ENCODE assay signal across 8 cellular contexts in the genomic region with DNA sequence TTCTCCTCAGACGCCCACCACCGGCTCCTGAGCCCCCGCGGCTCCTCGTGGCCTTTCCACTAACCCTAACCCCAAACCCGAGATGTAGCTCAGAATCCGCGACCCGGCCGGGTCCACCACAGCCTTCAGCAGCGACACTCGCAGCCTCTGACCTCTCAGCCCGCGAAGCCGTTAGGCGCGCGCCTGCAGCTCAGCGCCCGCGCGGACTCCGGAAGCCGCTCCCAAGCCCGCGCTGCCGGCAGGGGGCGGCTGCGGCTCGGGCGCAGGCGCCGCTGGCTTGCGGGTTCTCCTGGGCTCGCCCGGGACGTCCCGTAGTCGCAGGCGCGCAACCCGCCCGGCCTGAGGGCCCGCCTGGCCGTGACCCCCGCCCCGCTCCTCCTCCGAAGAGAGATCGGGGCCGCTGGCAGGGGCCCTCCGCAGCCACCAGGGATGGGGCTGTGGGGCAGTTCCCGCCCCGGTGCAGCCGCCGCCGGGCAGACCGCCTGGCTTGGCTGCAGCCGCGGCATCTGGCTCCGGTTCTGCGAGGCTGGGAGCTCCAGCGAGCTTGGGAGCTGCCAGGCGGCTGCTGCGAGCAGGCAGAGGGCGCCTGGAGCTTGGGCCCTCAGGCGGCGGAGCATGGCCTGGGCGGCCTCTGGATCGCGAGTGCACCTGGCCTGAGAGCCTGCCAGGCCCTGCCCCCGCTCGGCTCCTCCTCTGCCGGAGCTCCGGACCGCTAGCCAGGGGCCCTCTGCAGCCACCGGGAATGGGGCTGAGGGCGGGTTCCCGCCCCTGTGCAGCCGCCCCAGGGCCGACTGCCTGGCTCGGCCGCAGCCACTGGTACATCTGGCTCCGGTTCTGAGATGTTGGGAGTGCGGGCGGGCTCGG.
DNase-seq lines count a peak whose midpoint lies in the region; ATAC-seq and TF ChIP-seq lines count a peak whose summit lies in the region.

No MANE protein-coding gene starts in this region.

- H3K36me3 Mint-ChIP-seq in CD8-positive, alpha-beta T cell: no peaks in the 10 kb centered on the region
- no peaks in the 10 kb centered on the region for H3K36me3 Mint-ChIP-seq in T-cell

- H2AFZ ChIP-seq in Karpas-422 (ENCODE audit: low read length) (no peak overlapping the region), hepatocyte (peak overlapping the region; percentile 81)

- peaks cover 37% of the 10 kb centered on the region for H3K27me3 Mint-ChIP-seq in CD8-positive, alpha-beta T cell (ENCODE audit: low read depth)
- H3K27me3 Mint-ChIP-seq in T-cell: peaks cover 25 to 44% of the 10 kb centered on the region in 2 donors

- H3K4me3 ChIP-seq in CD8-positive, alpha-beta T cell (ENCODE audit: low read depth, low read length): peak overlapping the region; percentile 82
- peak overlapping the region; percentile 57 for H3K4me3 ChIP-seq in Karpas-422 (ENCODE audit: low read length)
- peak overlapping the region; percentile 58 for H3K4me3 ChIP-seq in hepatocyte
- peak overlapping the region; percentile 41 for H3K4me3 ChIP-seq in retinal pigment epithelial cell (ENCODE audit: low read length)

- H3K4me1 Mint-ChIP-seq in CD8-positive, alpha-beta T cell (ENCODE audit: low read depth): peaks cover 3% of the 10 kb centered on the region
- peaks cover 5 to 10% (median 6%) of the 10 kb centered on the region in 3 donors for H3K4me1 Mint-ChIP-seq in T-cell

- ATAC-seq in CD8-positive, alpha-beta T cell: peak; percentile 92
- peak; percentile 86 for ATAC-seq in GM21360 (IDR thresholded peaks at IDR 0.05; ENCODE audit: unreplicated experiment)
- ATAC-seq in T-cell (replicated peaks in 1 of 4): peak; percentile 90 to 92 (median 92)
- ATAC-seq in GM18858 (IDR thresholded peaks at IDR 0.05; ENCODE audit: unreplicated experiment): no peak

- no peak overlapping the region for H3K27ac ChIP-seq in CD8-positive, alpha-beta T cell (ENCODE audit: low read depth, low read length)
- H3K27ac ChIP-seq in Karpas-422 (ENCODE audit: low read length) (no peak overlapping the region), hepatocyte (no peak overlapping the region)

- DNase-seq in CD8-positive, alpha-beta T cell: peak; percentile 56 to 89 (median 72)
- DNase-seq in Karpas-422 (peak; percentile 79), T-cell (peak; percentile 46 to 81 (median 70)), amygdala (lab: John Stamatoyannopoulos, UW) (peak in 31 of 56 donors; percentile 5 to 65 (median 31)), hepatocyte (ENCODE audit: low spot score) (peak; percentile 91), retinal pigment epithelial cell (ENCODE audit: low read depth) (no peak)

- POLR2A ChIA-PET in CD8-positive, alpha-beta T cell (lab: Charles Lee): interaction anchor here (0.8 to 1.3 kb wide), 2 partner anchors 9 to 130 kb away, joined by 3 to 4 read pairs; no protein-coding TSS in a partner anchor
- POLR2A ChIA-PET in T-cell (lab: Charles Lee): interaction anchor here in 1 of 2 donors (0.6 kb wide), 1 partner anchor 9 kb away, joined by 3 read pairs; no protein-coding TSS in a partner anchor

- no peaks in the 10 kb centered on the region for H3K36me3 ChIP-seq in CD8-positive, alpha-beta T cell (ENCODE audit: insufficient read depth, low read length)
- no peaks in the 10 kb centered on the region for H3K36me3 ChIP-seq in Karpas-422 (ENCODE audit: insufficient read depth, low read length)
- H3K36me3 ChIP-seq in hepatocyte (replicated peaks; ENCODE audit: insufficient read depth, low read depth): no peaks in the 10 kb centered on the region

- peak overlapping the region; percentile 65 for H3K4me2 ChIP-seq in Karpas-422 (ENCODE audit: low read depth, low read length, poor library complexity, severe bottlenecking)
- H3K4me2 ChIP-seq in hepatocyte: peak overlapping the region; percentile 99

- H3K9ac ChIP-seq in Karpas-422 (ENCODE audit: low read length): peak overlapping the region; percentile 50

- H3K79me2 ChIP-seq in Karpas-422 (ENCODE audit: low read length) (no peaks in the 10 kb centered on the region), hepatocyte (no peaks in the 10 kb centered on the region)

- CTCF ChIA-PET in CD8-positive, alpha-beta T cell (lab: Charles Lee): interaction anchor here (0.8 to 2.2 kb wide), 16 partner anchors 8 to 175 kb away, joined by 3 to 11 read pairs (median 5); no protein-coding TSS in a partner anchor
- CTCF ChIA-PET in T-cell (lab: Charles Lee): interaction anchor here (1.5 to 2.4 kb wide), 4 partner anchors 9 to 11 kb away, joined by 4 to 11 read pairs (median 8); no protein-coding TSS in a partner anchor

- no peak overlapping the region for H3K27ac Mint-ChIP-seq in CD8-positive, alpha-beta T cell
- H3K27ac Mint-ChIP-seq in T-cell: peak overlapping the region in 1 of 2 donors; percentile 48

- intact Hi-C loops in CD8-positive, alpha-beta T cell (cut with DNase I, micrococcal nuclease): loop anchor here (2.0 to 10.0 kb wide), 3 partner anchors 118 to 176 kb away; partner anchors contain the start of gene LMLN (in 2 of the 2)

- no peaks in the 10 kb centered on the region for H3K9me2 ChIP-seq in Karpas-422 (replicated peaks; ENCODE audit: insufficient read depth, low read length)
- no peaks in the 10 kb centered on the region for H3K9me2 ChIP-seq in hepatocyte (replicated peaks; ENCODE audit: insufficient read depth)

- 5% methylated on average over 56 of the region's 86 CpGs for WGBS in hepatocyte (ENCODE audit: low lambda C conversion rate, missing lambda C conversion rate)

- peaks cover 10% of the 10 kb centered on the region for H3K27me3 ChIP-seq in CD8-positive, alpha-beta T cell (ENCODE audit: insufficient read depth, low read length)
- H3K27me3 ChIP-seq in Karpas-422 (ENCODE audit: low read length): no peaks in the 10 kb centered on the region
- peaks cover 80% of the 10 kb centered on the region for H3K27me3 ChIP-seq in hepatocyte

- H3K9me3 Mint-ChIP-seq in CD8-positive, alpha-beta T cell: peaks cover 4% of the 10 kb centered on the region
- peaks cover 0 to 4% (median 0%) of the 10 kb centered on the region in 3 donors for H3K9me3 Mint-ChIP-seq in T-cell

- peak; percentile 71 for TF ChIP-seq CTCF in CD8-positive, alpha-beta T cell (IDR thresholded peaks at IDR 0.05)
- TF ChIP-seq CTCF in hepatocyte (IDR thresholded peaks at IDR 0.05; ENCODE audit: poor library complexity): peak; percentile 59
- peak; percentile 51 for TF ChIP-seq CTCF in retinal pigment epithelial cell (conservative IDR thresholded peaks at IDR 0.05; ENCODE audit: low read depth, low read length)

- H3K9me3 ChIP-seq in CD8-positive, alpha-beta T cell (ENCODE audit: low read length): peaks cover 2% of the 10 kb centered on the region
- H3K9me3 ChIP-seq in Karpas-422 (ENCODE audit: low read length): no peaks in the 10 kb centered on the region
- no peaks in the 10 kb centered on the region for H3K9me3 ChIP-seq in hepatocyte (ENCODE audit: low read depth)

- H4K20me1 ChIP-seq in Karpas-422 (ENCODE audit: insufficient read depth, low read depth, low read length): no peaks in the 10 kb centered on the region
- H4K20me1 ChIP-seq in hepatocyte (ENCODE audit: insufficient read depth, poor library complexity, severe bottlenecking): peaks cover 3% of the 10 kb centered on the region

- H3K4me3 Mint-ChIP-seq in CD8-positive, alpha-beta T cell: peak overlapping the region; percentile 83
- peak overlapping the region; percentile 75 to 78 (median 76) for H3K4me3 Mint-ChIP-seq in T-cell

- H3K4me1 ChIP-seq in CD8-positive, alpha-beta T cell (ENCODE audit: insufficient read depth, low read length): peaks cover 17% of the 10 kb centered on the region
- H3K4me1 ChIP-seq in Karpas-422 (ENCODE audit: low read length): peaks cover 8% of the 10 kb centered on the region
- peaks cover 15% of the 10 kb centered on the region for H3K4me1 ChIP-seq in hepatocyte (ENCODE audit: insufficient read depth)
